ENCODE assay signal across 16 cellular contexts in genomic region chr1:194004146-194004545, GRCh38.
"Had no signal": no experiment of that assay in that cellular context is flagged by ENCODE, and none has a peak within 500 bp of the region (broad histone marks: within the 10 kb centered on the region; RNA-seq: fewer than 3 reads in every experiment).

No MANE protein-coding gene starts in this region.

- H3K9me3 Mint-ChIP-seq: mesothelial cell of epicardium had no signal

- H3K4me3 Mint-ChIP-seq: activated CD4-positive, alpha-beta T cell treated with anti-CD3 and anti-CD28 coated beads, Interleukin-2, amount 10 ng/mL, durations not matched to agents 7 days and 5 days; activated CD8-positive, alpha-beta T cell treated with anti-CD3 and anti-CD28 coated beads, Interleukin-2, amount 10 ng/mL, durations not matched to agents 7 days and 5 days; activated naive CD4-positive, alpha-beta T cell treated with anti-CD3 and anti-CD28 coated beads for 36 hours; activated T-cell treated with anti-CD3 and anti-CD28 coated beads, Interleukin-2, amount 50 U/mL, for 24 hours; central memory CD8-positive, alpha-beta T cell; mesothelial cell of epicardium; natural killer cell treated with Interleukin-12 subunit alpha and Interleukin-12 subunit beta and Interleukin-15 and Interleukin-18, amount 100 ng/mL, for 72 hours; stimulated activated naive B cell treated with anti-CD40 and anti-IgM and Interleukin-4, amounts not matched to agents 10 μg/mL and 1 μg/mL and 100 μg/mL, for 72 hours had no signal

- H3K4me1 ChIP-seq: left lung, upper lobe of left lung had no signal

- H3K4me1 Mint-ChIP-seq: activated CD4-positive, alpha-beta T cell treated with anti-CD3 and anti-CD28 coated beads, Interleukin-2, amount 10 ng/mL, durations not matched to agents 7 days and 5 days; central memory CD8-positive, alpha-beta T cell; mesothelial cell of epicardium; stimulated activated naive B cell treated with anti-CD40 and anti-IgM and Interleukin-4, amounts not matched to agents 10 μg/mL and 1 μg/mL and 100 μg/mL, for 72 hours had no signal

- H3K27ac ChIP-seq: brain microvascular endothelial cell, coronary artery, left lung, thoracic aorta, upper lobe of left lung had no signal

- H3K4me3 ChIP-seq: coronary artery, left lung, thoracic aorta, upper lobe of left lung had no signal

- H3K9me3 ChIP-seq: thoracic aorta had no signal

- H3K36me3 ChIP-seq: brain microvascular endothelial cell, left lung, thoracic aorta, upper lobe of left lung had no signal

- DNase-seq: activated CD4-positive, alpha-beta T cell treated with anti-CD3 and anti-CD28 coated beads, Interleukin-2, amount 10 ng/mL, durations not matched to agents 7 days and 5 days; activated CD4-positive, CD25-positive, alpha-beta regulatory T cell; activated CD8-positive, alpha-beta T cell treated with anti-CD3 and anti-CD28 coated beads, Interleukin-2, amount 10 ng/mL, durations not matched to agents 7 days and 5 days; activated naive CD4-positive, alpha-beta T cell treated with anti-CD3 and anti-CD28 coated beads for 36 hours; activated T-cell treated with anti-CD3 and anti-CD28 coated beads, Interleukin-2, amount 50 U/mL, for 24 hours; brain microvascular endothelial cell; left lung; stimulated activated naive B cell treated with anti-CD40 and anti-IgM and Interleukin-4, amounts not matched to agents 10 μg/mL and 1 μg/mL and 100 μg/mL, for 72 hours; upper lobe of left lung had no signal

- H3K27ac Mint-ChIP-seq: activated CD4-positive, alpha-beta T cell treated with anti-CD3 and anti-CD28 coated beads, Interleukin-2, amount 10 ng/mL, durations not matched to agents 7 days and 5 days; activated CD8-positive, alpha-beta T cell treated with anti-CD3 and anti-CD28 coated beads, Interleukin-2, amount 10 ng/mL, durations not matched to agents 7 days and 5 days; activated naive CD4-positive, alpha-beta T cell treated with anti-CD3 and anti-CD28 coated beads for 36 hours; activated T-cell treated with anti-CD3 and anti-CD28 coated beads, Interleukin-2, amount 50 U/mL, for 24 hours; activated T-helper 2 cell treated with anti-CD3 and anti-CD28 coated beads, Interferon-gamma antibody, Interleukin-2, Interleukin-4, amounts not matched to agents 10 μg/mL and 5 μg/mL and 100 μg/mL, durations not matched to agents 14 hours and 24 hours and 36 hours; mesothelial cell of epicardium; natural killer cell treated with Interleukin-12 subunit alpha and Interleukin-12 subunit beta and Interleukin-15 and Interleukin-18, amount 100 ng/mL, for 72 hours; progenitor cell of endocrine pancreas; stimulated activated naive B cell treated with anti-CD40 and anti-IgM and Interleukin-4, amounts not matched to agents 10 μg/mL and 1 μg/mL and 100 μg/mL, for 72 hours had no signal

- H3K36me3 Mint-ChIP-seq: mesothelial cell of epicardium; natural killer cell treated with Interleukin-12 subunit alpha and Interleukin-12 subunit beta and Interleukin-15 and Interleukin-18, amount 100 ng/mL, for 72 hours; stimulated activated naive B cell treated with anti-CD40 and anti-IgM and Interleukin-4, amounts not matched to agents 10 μg/mL and 1 μg/mL and 100 μg/mL, for 72 hours had no signal

- H3K27me3 Mint-ChIP-seq: activated CD4-positive, alpha-beta T cell treated with anti-CD3 and anti-CD28 coated beads, Interleukin-2, amount 10 ng/mL, durations not matched to agents 7 days and 5 days; activated T-cell treated with anti-CD3 and anti-CD28 coated beads, Interleukin-2, amount 50 U/mL, for 24 hours; central memory CD8-positive, alpha-beta T cell; natural killer cell treated with Interleukin-12 subunit alpha and Interleukin-12 subunit beta and Interleukin-15 and Interleukin-18, amount 100 ng/mL, for 72 hours; progenitor cell of endocrine pancreas; stimulated activated naive B cell treated with anti-CD40 and anti-IgM and Interleukin-4, amounts not matched to agents 10 μg/mL and 1 μg/mL and 100 μg/mL, for 72 hours had no signal

- H3K27me3 ChIP-seq: brain microvascular endothelial cell, left lung, upper lobe of left lung had no signal
